In the genomic region with DNA sequence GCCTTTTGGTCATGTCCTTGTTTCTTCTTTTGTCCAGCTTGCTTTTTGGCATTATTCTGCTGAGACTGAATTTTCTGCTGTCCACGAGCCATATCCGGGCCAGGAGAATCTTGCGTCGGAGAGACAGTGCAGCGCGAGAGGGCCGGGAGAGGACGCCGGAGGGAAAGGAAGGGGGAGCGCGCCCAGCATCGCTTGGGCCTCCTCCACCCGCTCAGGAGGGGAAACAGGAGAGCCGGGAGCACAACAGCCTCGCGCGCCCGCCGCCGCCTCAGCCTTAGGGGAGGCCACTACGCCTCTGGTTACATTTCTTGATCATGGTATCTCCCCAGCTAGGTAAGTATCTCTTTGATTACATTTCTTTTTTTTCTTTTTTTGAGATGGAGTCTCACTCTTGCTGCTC, we compare ENCODE assay signal across 11 cellular contexts. TPM values are rescaled to one million over a fixed set of nuclear protein-coding genes. Genes with fewer than 3 reads are reported as not detected.
DNase-seq lines count a peak whose midpoint lies in the region; ATAC-seq, FAIRE-seq and TF ChIP-seq lines count a peak whose summit lies in the region.
"Had no signal": no experiment of that assay in that cellular context is flagged by ENCODE, and none has a peak within 500 bp of the region (broad histone marks: within the 10 kb centered on the region; RNA-seq: fewer than 3 reads in every experiment).

No MANE protein-coding gene starts in this region.

- dilution Hi-C loops in mammary epithelial cell (cut with HindIII; ENCODE audit: low sequenced_read_pairs): no loop called here

- peaks cover 6% of the 10 kb centered on the region for H3K36me3 Mint-ChIP-seq in MCF 10A (ENCODE audit: insufficient read depth, unreplicated experiment)
- H3K36me3 Mint-ChIP-seq: CD4-positive, CD25-positive, alpha-beta regulatory T cell had no signal

- peaks cover 7% of the 10 kb centered on the region for H3K4me1 Mint-ChIP-seq in MCF 10A (ENCODE audit: insufficient read depth, unreplicated experiment)

- H3K27me3 ChIP-seq in breast epithelium (no peaks in the 10 kb centered on the region), mammary epithelial cell (ENCODE audit: insufficient read depth, low read length) (no peaks in the 10 kb centered on the region), HepG2 (ENCODE audit: control insufficient read depth in 1 of 2, insufficient read depth in 2 of 2, low read length in 2 of 2) (no peaks in the 10 kb centered on the region; a peak in 1 of 5 replicates), aorta (ENCODE audit: control insufficient read depth in 1 of 2, insufficient read depth in 2 of 2, low read length in 1 of 2) (no peaks in the 10 kb centered on the region), SJCRH30 (no peaks in the 10 kb centered on the region)
- H3K27me3 ChIP-seq: uterus had no signal

- H3K27ac ChIP-seq in breast epithelium (no peak overlapping the region), mammary epithelial cell (ENCODE audit: insufficient read depth, low read depth, low read length) (no peak overlapping the region), HepG2 (ENCODE audit: extremely low read length, insufficient read depth, low read length) (no peak overlapping the region), aorta (ENCODE audit: low read depth in 1 of 2, low read length in 2 of 2) (no peak overlapping the region), SJCRH30 (no peak overlapping the region)
- H3K27ac ChIP-seq: uterus had no signal

- peak overlapping the region; percentile 83 for H3K4me2 ChIP-seq in mammary epithelial cell (ENCODE audit: insufficient read depth, low read depth, low read length)
- peak overlapping the region; percentile 39 for H3K4me2 ChIP-seq in HepG2 (ENCODE audit: low read depth, low read length)

- no peak overlapping the region for H3K27ac Mint-ChIP-seq in MCF 10A (ENCODE audit: low read depth, unreplicated experiment)

- CTCF ChIA-PET in MCF 10A (lab: Yijun Ruan, JAX) (interaction anchor here (0.6 kb wide), 2 partner anchors 54 to 57 kb away, joined by 3 to 4 read pairs; no protein-coding TSS in a partner anchor), mammary epithelial cell (lab: Charles Lee; ENCODE audit: low non-redundant PET) (no interaction called here), HepG2 (lab: Yijun Ruan, JAX; ENCODE audit: low intra/inter-chr PET ratio, low total read pairs) (no interaction called here)

- H3K4me1 ChIP-seq in breast epithelium (no peaks in the 10 kb centered on the region), mammary epithelial cell (ENCODE audit: insufficient read depth, low read length) (no peaks in the 10 kb centered on the region), HepG2 (ENCODE audit: insufficient read depth, low read length) (0 out of 2 replicates have a peak, but pooled peaks cover 1% of the 10 kb centered on the region), aorta (ENCODE audit: control insufficient read depth in 1 of 2, insufficient read depth in 2 of 2, low read length in 2 of 2) (no peaks in the 10 kb centered on the region), SJCRH30 (no peaks in the 10 kb centered on the region; the same call in 1 of the 2 replicates)
- H3K4me1 ChIP-seq: uterus had no signal

- ATAC-seq in HepG2: peak; percentile 93
- peak; percentile 65 for ATAC-seq in aorta (ENCODE audit: low FRiP score)
- ATAC-seq in HG02571 (IDR thresholded peaks at IDR 0.05; ENCODE audit: unreplicated experiment): no peak

- H2AFZ ChIP-seq in mammary epithelial cell (ENCODE audit: low read depth, low read length) (peak overlapping the region; percentile 93), HepG2 (ENCODE audit: low read length) (no peak overlapping the region)

- TF ChIP-seq CTCF in breast epithelium (IDR thresholded peaks at IDR 0.05) (no peak), MCF 10A (IDR thresholded peaks at IDR 0.05; ENCODE audit: unreplicated experiment) (no peak), mammary epithelial cell (conservative IDR thresholded peaks at IDR 0.05 in 1 of 2, IDR thresholded peaks at IDR 0.05 in 1 of 2; ENCODE audit: extremely low read depth in 1 of 2, insufficient read depth in 1 of 2, low read depth in 1 of 2, low read length in 2 of 2) (no peak), HepG2 (CRISPR knock-in tag; IDR thresholded peaks at IDR 0.05) (peak; percentile 25)

- intact Hi-C loops in breast epithelium (cut with DNase I; ENCODE audit: low total_unique reads): no loop called here
- intact Hi-C loops in MCF 10A (cut with micrococcal nuclease): no loop called here
- intact Hi-C loops in mammary epithelial cell (cut with micrococcal nuclease): no loop called here
- intact Hi-C loops in HepG2 (cut with micrococcal nuclease; ENCODE audit: unreplicated experiment): no loop called here
- intact Hi-C loops in aorta (cut with DNase I): no loop called here

- H3K4me3 ChIP-seq in breast epithelium (peak overlapping the region in 2 of 3 donors; percentile 23 to 53), mammary epithelial cell (replicated peaks in 1 of 3; ENCODE audit: insufficient read depth in 1 of 3, low read depth in 2 of 3, low read length in 3 of 3) (peak overlapping the region in 1 of 3 experiments; percentile 24), HepG2 (replicated peaks in 1 of 3; ENCODE audit: insufficient read depth in 1 of 3, low read depth in 2 of 3, low read length in 3 of 3) (no peak overlapping the region; a peak in 1 of 6 replicates), aorta (ENCODE audit: low read length in 2 of 2) (no peak overlapping the region), SJCRH30 (no peak overlapping the region)
- H3K4me3 ChIP-seq: uterus had no signal

- TF ChIP-seq EP300 in HepG2 (IDR thresholded peaks at IDR 0.05; ENCODE audit: low read depth in 2 of 2, low read length in 2 of 2) (no peak), HepG2 (CRISPR knock-in tag; IDR thresholded peaks at IDR 0.05; ENCODE audit: borderline replicate concordance) (no peak)

- peaks cover 16% of the 10 kb centered on the region for H3K27me3 Mint-ChIP-seq in MCF 10A (ENCODE audit: insufficient read depth, unreplicated experiment)
- H3K27me3 Mint-ChIP-seq: CD4-positive, CD25-positive, alpha-beta regulatory T cell had no signal

- H3K79me2 ChIP-seq in mammary epithelial cell (ENCODE audit: insufficient read depth, low read length) (no peaks in the 10 kb centered on the region), HepG2 (ENCODE audit: insufficient read depth, low read length) (no peaks in the 10 kb centered on the region)

- in situ Hi-C loops in mammary epithelial cell (cut with MboI; ENCODE audit: low sequenced_read_pairs in 2 of 2) (no loop called here), HepG2 (cut with HindIII; ENCODE audit: extremely low pct_ligation_motif_present, low pct_unique_long_range_greater_than_20kb) (no loop called here)

- BruUV-seq in MCF 10A (replicated peaks; lab: Mats Ljungman, UMichigan) (no TSS peak), mammary epithelial cell (replicated peaks; lab: Mats Ljungman, UMichigan) (no TSS peak), HepG2 (replicated peaks; lab: Mats Ljungman, UMichigan) (no TSS peak)

- TF ChIP-seq POLR2A in breast epithelium (IDR thresholded peaks at IDR 0.05) (no peak), HepG2 (IDR thresholded peaks at IDR 0.05; ENCODE audit: insufficient read depth in 1 of 2, low read depth in 2 of 2, low read length in 2 of 2) (no peak)

- H3K9me3 ChIP-seq in breast epithelium (no peaks in the 10 kb centered on the region), mammary epithelial cell (replicated peaks; ENCODE audit: insufficient read depth, low read length) (no peaks in the 10 kb centered on the region), HepG2 (ENCODE audit: low read length) (no peaks in the 10 kb centered on the region), aorta (ENCODE audit: control insufficient read depth, low read length) (no peaks in the 10 kb centered on the region), SJCRH30 (replicated peaks) (no peaks in the 10 kb centered on the region)
- H3K9me3 ChIP-seq: uterus had no signal

- no peaks in the 10 kb centered on the region for H3K36me3 ChIP-seq in breast epithelium
- no peaks in the 10 kb centered on the region for H3K36me3 ChIP-seq in mammary epithelial cell (ENCODE audit: insufficient read depth, low read length)
- no peaks in the 10 kb centered on the region for H3K36me3 ChIP-seq in HepG2 (replicated peaks in 1 of 2; ENCODE audit: control insufficient read depth in 1 of 2, insufficient read depth in 2 of 2, low read length in 2 of 2)
- H3K36me3 ChIP-seq in aorta (ENCODE audit: control insufficient read depth in 1 of 2, insufficient read depth in 2 of 2, low read length in 1 of 2): no peaks in the 10 kb centered on the region
- H3K36me3 ChIP-seq in SJCRH30: no peaks in the 10 kb centered on the region
- H3K36me3 ChIP-seq: uterus had no signal

- POLR2A ChIA-PET in MCF 10A (lab: Yijun Ruan, JAX): interaction anchor here (0.6 to 1.2 kb wide), 2 partner anchors 25 to 154 kb away, joined by 3 read pairs; partner anchors contain the start of gene NVL
- POLR2A ChIA-PET in HepG2 (lab: Yijun Ruan, JAX): no interaction called here

- TF ChIP-seq RAD21 in HepG2 (CRISPR knock-in tag; IDR thresholded peaks at IDR 0.05): no peak

- DNase-seq in breast epithelium (ENCODE audit: low spot score in 2 of 2) (no peak), MCF 10A (ENCODE audit: unreplicated experiment) (no peak), mammary epithelial cell (no peak), HepG2 (ENCODE audit: low spot score) (no peak), aorta (peak; percentile 58 to 89), NCI-H1694 (lab: John Stamatoyannopoulos, UW) (no peak), SJCRH30 (no peak)
- DNase-seq: CD4-positive, CD25-positive, alpha-beta regulatory T cell; KG1 had no signal

- no peaks in the 10 kb centered on the region for H3K9me3 Mint-ChIP-seq in MCF 10A (ENCODE audit: unreplicated experiment)
- H3K9me3 Mint-ChIP-seq: CD4-positive, CD25-positive, alpha-beta regulatory T cell had no signal

- H4K20me1 ChIP-seq in mammary epithelial cell (ENCODE audit: insufficient read depth, low read length): no peaks in the 10 kb centered on the region
- no peaks in the 10 kb centered on the region for H4K20me1 ChIP-seq in HepG2 (ENCODE audit: insufficient read depth, low read length)

- FAIRE-seq in HepG2 (lab: Jason Lieb, UNC): no peak

- H3K9ac ChIP-seq in mammary epithelial cell (ENCODE audit: insufficient read depth, low read length): peak overlapping the region; percentile 10
- no peak overlapping the region for H3K9ac ChIP-seq in HepG2 (ENCODE audit: insufficient read depth, low read depth, low read length)

- H3K4me3 Mint-ChIP-seq in MCF 10A (ENCODE audit: unreplicated experiment): no peak overlapping the region

- WGBS in mammary epithelial cell (ENCODE audit: low coverage, missing lambda C conversion rate): 6% methylated on average over 19 of the region's 21 CpGs
- WGBS in HepG2 (ENCODE audit: low lambda C conversion rate): 60% methylated on average over 16 of the region's 21 CpGs
- WGBS in aorta, 2 donors: 22 to 26% methylated on average over 21 of the region's 21 CpGs

RNA-seq across cellular contexts. Expression of gene DEGS1, which starts 7.4 kb away (rescaled TPM):
- total RNA-seq in breast epithelium (10 to 100 TPM; 74.9 to 84.4 (median 81.0) TPM), MCF 10A (2022) (99.1 and 118 TPM in 2 replicates), mammary epithelial cell (10 to 100 TPM; 58.1 to 71.8 TPM), HepG2 (2016; rRNA removed; fragmentation: Illumina TruSeq; extraction: Trizol) (7.8 and 18.1 TPM in 2 replicates), aorta (10 to 100 TPM; 75.1 to 77.5 TPM)
- polyA plus RNA-seq in mammary epithelial cell (80.0 TPM), HepG2 (2011; rRNA removed) (27.8 and 35.9 TPM in 2 replicates), aorta (10 to 100 TPM; 69.1 to 70.5 TPM)
- polyA minus RNA-seq in mammary epithelial cell: 83.3 TPM
- total RNA-seq in HepG2 (2016; cell fraction: cytosol; rRNA removed; fragmentation: Illumina TruSeq; extraction: Trizol; ENCODE audit: low read depth): 3.9 and 4.1 TPM in 2 replicates
- 9.1 and 17.5 TPM in 2 replicates for total RNA-seq in HepG2 (2016; cell fraction: insoluble cytoplasmic fraction; rRNA removed; fragmentation: Illumina TruSeq; extraction: Trizol)
- 7.7 and 8.1 TPM in 2 replicates for total RNA-seq in HepG2 (2016; cell fraction: membrane; rRNA removed; fragmentation: Illumina TruSeq; extraction: Trizol)
- 16.1 and 18.0 TPM in 2 replicates for total RNA-seq in HepG2 (2016; cell fraction: nucleus; rRNA removed; fragmentation: Illumina TruSeq; extraction: Trizol)
- 16.4 and 34.9 TPM in 2 replicates for polyA plus RNA-seq in HepG2 (2011; cell fraction: cytosol; rRNA removed)
- 4.6 and 11.0 TPM in 2 replicates for polyA plus RNA-seq in HepG2 (2011; cell fraction: nucleus; rRNA removed)
- polyA plus RNA-seq in HepG2 (2012): 21.7 and 21.9 TPM in 2 replicates
- polyA plus RNA-seq in HepG2 (2016; cell fraction: cytosol; fragmentation: Illumina TruSeq; extraction: Trizol; ENCODE audit: low read depth): 3.8 and 4.1 TPM in 2 replicates
- polyA plus RNA-seq in HepG2 (2016; cell fraction: insoluble cytoplasmic fraction; fragmentation: Illumina TruSeq; extraction: Trizol; ENCODE audit: low read depth): 10.2 and 13.3 TPM in 2 replicates
- 6.0 and 6.5 TPM in 2 replicates for polyA plus RNA-seq in HepG2 (2016; cell fraction: membrane; fragmentation: Illumina TruSeq; extraction: Trizol; ENCODE audit: low read depth)
- polyA plus RNA-seq in HepG2 (2016; cell fraction: nucleus; fragmentation: Illumina TruSeq; extraction: Trizol; ENCODE audit: insufficient read depth, low read depth): 26.5 and 33.6 TPM in 2 replicates
- 8.8 and 84.1 TPM in 2 replicates for polyA minus RNA-seq in HepG2 (2011; rRNA and poly(A)+ RNA removed; ENCODE audit: low replicate concordance)
- 12.9 and 16.5 TPM in 2 replicates for polyA minus RNA-seq in HepG2 (2011; cell fraction: cytosol; rRNA and poly(A)+ RNA removed)
- 6.3 and 10.9 TPM in 2 replicates for polyA minus RNA-seq in HepG2 (2011; cell fraction: nucleus; rRNA and poly(A)+ RNA removed)
- 86.4 and 92.2 TPM in 2 replicates for total RNA-seq in SJCRH30 (2014; rRNA removed; shearing (Covaris generic))

Comparison
In these comparisons a context has a peak if more than half of its experiments do, and no peak if none do; other contexts are left out.
1. DNase-seq: peak in aorta (2 of 2); none in breast epithelium (0 of 2), MCF 10A (single experiment), mammary epithelial cell (single experiment), HepG2 (single experiment), NCI-H1694 (single experiment) and SJCRH30 (0 of 2).
2. H3K4me3 ChIP-seq: peak in breast epithelium (2 of 3); none in HepG2 (0 of 3), aorta (0 of 2) and SJCRH30 (single experiment).